Comparison of ENCODE assay signal across 1 cellular context in genomic region chr1:165829888-165830287, GRCh38.
TF ChIP-seq lines count a peak whose summit lies in the region.

No MANE protein-coding gene starts in this region.

TF ChIP-seq in WTC11, 78 proteins besides CTCF, POLR2A, EP300 and RAD21 (continued from another document):
- TF ChIP-seq ARID4B (CRISPR knock-in tag; IDR thresholded peaks at IDR 0.05; ENCODE audit: borderline replicate concordance), result no peak
- TF ChIP-seq ZNF121 (CRISPR knock-in tag; IDR thresholded peaks at IDR 0.05), result peak; percentile 78; the same call in 1 of the 2 replicates
- no peak for TF ChIP-seq E2F4 (CRISPR knock-in tag; IDR thresholded peaks at IDR 0.05; ENCODE audit: borderline replicate concordance, low read depth)
